8 cellular contexts compared by ENCODE assay signal in the genomic region with DNA sequence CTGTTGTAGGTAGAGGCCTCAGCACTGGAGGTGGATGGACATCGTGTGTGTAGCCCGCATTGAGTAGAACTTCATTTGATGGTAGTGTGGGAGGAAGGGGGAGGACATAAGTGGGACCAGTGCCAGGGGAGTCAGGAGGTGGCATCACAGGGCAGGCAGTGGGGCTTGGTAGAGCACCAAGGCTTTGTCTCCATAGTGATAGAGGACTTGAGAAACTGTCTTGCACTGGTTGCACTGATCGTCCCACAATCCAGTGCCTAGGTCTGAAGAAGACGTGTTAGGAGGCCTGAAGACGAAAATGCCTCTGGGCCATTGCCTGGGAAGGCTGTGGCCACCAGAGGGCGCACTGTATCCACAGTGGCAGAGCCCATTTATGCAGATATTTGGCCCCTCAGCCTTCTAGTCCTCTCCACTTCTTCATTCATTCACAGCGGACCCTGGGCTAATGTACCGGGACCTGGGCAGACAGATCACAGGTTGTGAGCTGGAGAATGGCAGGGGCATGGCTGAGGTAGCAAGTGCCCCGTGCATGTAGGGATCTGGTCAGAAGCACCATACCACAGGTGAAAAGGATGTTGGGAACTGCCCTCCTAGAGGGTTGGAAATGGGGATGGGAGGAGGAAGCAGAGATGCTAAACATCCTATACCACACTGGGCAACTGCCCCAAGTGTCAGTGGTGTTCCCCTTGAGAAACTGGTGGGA.
DNase-seq lines count a peak whose midpoint lies in the region; ATAC-seq and TF ChIP-seq lines count a peak whose summit lies in the region.

No MANE protein-coding gene starts in this region.

- H3K27ac ChIP-seq in dorsolateral prefrontal cortex (peak overlapping the region in 13 of 59 donors; percentile 2 to 62 (median 30)), lung (ENCODE audit: low read depth in 1 of 2, low read length in 1 of 2) (no peak overlapping the region)

- no peaks in the 10 kb centered on the region for H3K4me1 Mint-ChIP-seq in activated CD4-positive, alpha-beta memory T cell treated with anti-CD3 and anti-CD28 coated beads for 36 hours (ENCODE audit: low read depth)

- no peaks in the 10 kb centered on the region for H3K9me3 Mint-ChIP-seq in activated CD4-positive, alpha-beta memory T cell treated with anti-CD3 and anti-CD28 coated beads for 36 hours

- H3K36me3 ChIP-seq in lung (ENCODE audit: control insufficient read depth in 2 of 2, insufficient read depth in 2 of 2, low read length in 2 of 2), result peaks cover 0 to 20% of the 10 kb centered on the region in 2 donors

- H3K4me3 ChIP-seq in dorsolateral prefrontal cortex (no peak overlapping the region), lung (no peak overlapping the region)

- DNase-seq in DMS114 treated with DMSO at 0.1 percent for 48 hours (lab: John Stamatoyannopoulos, UW; ENCODE audit: unreplicated experiment), result peak; percentile 77
- DNase-seq in NCI-H774 (lab: John Stamatoyannopoulos, UW), result peak; percentile 82
- DNase-seq in activated CD4-positive, alpha-beta memory T cell treated with anti-CD3 and anti-CD28 coated beads for 36 hours, result peak; percentile 88
- peak; percentile 79 to 93 (median 90) for DNase-seq in dorsolateral prefrontal cortex
- peak; percentile 84 for DNase-seq in lung (ENCODE audit: low spot score)
- DNase-seq in stimulated activated CD8-positive, alpha-beta memory T cell treated with anti-CD3 and anti-CD28 coated beads, Interleukin-12 subunit alpha, Interleukin-12 subunit beta, amount 100 ng/mL, for 24 hours (ENCODE audit: extremely low read depth), result peak; percentile 57

- H3K27me3 Mint-ChIP-seq in activated CD4-positive, alpha-beta memory T cell treated with anti-CD3 and anti-CD28 coated beads for 36 hours, result no peaks in the 10 kb centered on the region

- peak; percentile 94 to 100 (median 99) for TF ChIP-seq CTCF in dorsolateral prefrontal cortex (IDR thresholded peaks at IDR 0.05 in 54 of 56, conservative IDR thresholded peaks at IDR 0.05 in 2 of 56; ENCODE audit: low read depth in 1 of 56, partially characterized antibody in 56 of 56)
- TF ChIP-seq CTCF in lung (IDR thresholded peaks at IDR 0.05; ENCODE audit: control extremely low read depth, extremely low read depth), result peak; percentile 99

- H3K27ac Mint-ChIP-seq in activated CD4-positive, alpha-beta memory T cell treated with anti-CD3 and anti-CD28 coated beads for 36 hours, result no peak overlapping the region

- intact Hi-C loops in activated CD4-positive, alpha-beta memory T cell treated with anti-CD3 and anti-CD28 coated beads for 36 hours (cut with micrococcal nuclease), result loop anchor here (1.0 kb wide), 2 partner anchors 142 to 186 kb away; no protein-coding TSS in a partner anchor
- intact Hi-C loops in dorsolateral prefrontal cortex (cut with DNase I), result loop anchor here (1.0 to 5.0 kb wide), 6 partner anchors 95 to 305 kb away; partner anchors contain the start of genes PIK3R3 (in 2 of the 2) and NSUN4 (in 1 of the 2)

- H3K4me1 ChIP-seq in lung (ENCODE audit: control insufficient read depth in 2 of 2, insufficient read depth in 2 of 2, low read length in 2 of 2), result peaks cover 4 to 23% of the 10 kb centered on the region in 2 donors

- ATAC-seq in HG03108 (IDR thresholded peaks at IDR 0.05; ENCODE audit: unreplicated experiment) (peak; percentile 62), lung (ENCODE audit: insufficient read depth, low FRiP score) (peak; percentile 88), GM18520 (IDR thresholded peaks at IDR 0.05; ENCODE audit: unreplicated experiment) (no peak)

- no peaks in the 10 kb centered on the region for H3K9me3 ChIP-seq in lung (ENCODE audit: control insufficient read depth in 2 of 2, insufficient read depth in 1 of 2, low read length in 1 of 2)

- CTCF ChIA-PET in activated CD4-positive, alpha-beta memory T cell treated with anti-CD3 and anti-CD28 coated beads for 36 hours (lab: Charles Lee), result interaction anchor here (0.7 to 7.5 kb wide), 13 partner anchors 8 to 230 kb away, joined by 3 to 71 read pairs (median 3); partner anchors contain the start of genes P3R3URF and TSPAN1

- POLR2A ChIA-PET in activated CD4-positive, alpha-beta memory T cell treated with anti-CD3 and anti-CD28 coated beads for 36 hours (lab: Charles Lee), result no interaction called here

- H3K36me3 Mint-ChIP-seq in activated CD4-positive, alpha-beta memory T cell treated with anti-CD3 and anti-CD28 coated beads for 36 hours, result peaks cover 2% of the 10 kb centered on the region

- WGBS in lung, 2 donors, result 18 to 21% methylated on average over 9 of the region's 9 CpGs

- no peak overlapping the region for H3K4me3 Mint-ChIP-seq in activated CD4-positive, alpha-beta memory T cell treated with anti-CD3 and anti-CD28 coated beads for 36 hours

- H3K27me3 ChIP-seq in dorsolateral prefrontal cortex (no peaks in the 10 kb centered on the region), lung (ENCODE audit: control insufficient read depth, insufficient read depth) (no peaks in the 10 kb centered on the region)
